Comparison of ENCODE assay signal across 8 cellular contexts in the genomic region with DNA sequence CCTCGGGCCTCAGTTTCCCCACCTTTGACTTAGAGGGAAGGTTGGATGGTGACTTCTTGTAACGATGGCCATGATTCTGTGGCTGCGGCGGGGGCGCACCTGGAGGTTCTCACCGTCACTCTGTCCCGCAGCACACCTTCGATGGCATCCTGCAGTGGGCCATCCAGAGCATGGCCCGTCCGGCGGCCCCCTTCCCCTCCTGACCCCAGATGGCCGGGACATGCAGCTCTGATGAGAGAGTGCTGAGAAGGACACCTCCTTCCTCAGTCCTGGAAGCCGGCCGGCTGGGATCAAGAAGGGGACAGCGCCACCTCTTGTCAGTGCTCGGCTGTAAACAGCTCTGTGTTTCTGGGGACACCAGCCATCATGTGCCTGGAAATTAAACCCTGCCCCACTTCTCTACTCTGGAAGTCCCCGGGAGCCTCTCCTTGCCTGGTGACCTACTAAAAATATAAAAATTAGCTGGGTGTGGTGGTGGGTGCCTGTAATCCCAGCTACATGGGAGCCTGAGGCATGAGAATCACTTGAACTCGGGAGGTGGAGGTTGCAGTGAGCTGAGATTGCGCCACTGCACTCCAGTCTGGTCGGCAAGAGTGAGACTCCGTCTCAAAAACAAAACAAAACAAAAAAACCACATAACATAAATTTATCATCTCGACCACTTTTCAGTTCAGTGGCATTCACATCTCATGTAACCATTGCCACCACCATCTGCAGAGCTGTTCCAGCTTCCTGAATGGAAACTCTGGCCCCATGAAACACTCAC. TPM values are rescaled to one million over a fixed set of nuclear protein-coding genes. Genes with fewer than 3 reads are reported as not detected.
DNase-seq lines count a peak whose midpoint lies in the region; ATAC-seq and TF ChIP-seq lines count a peak whose summit lies in the region.

No MANE protein-coding gene starts in this region.

- no peak for ATAC-seq in GM21825 (IDR thresholded peaks at IDR 0.05; ENCODE audit: unreplicated experiment)

- DNase-seq in BJ (ENCODE audit: low read depth): no peak
- DNase-seq in HCEC 1CT: peak; percentile 79
- peak; percentile 45 to 88 for DNase-seq in NCI-H526 (lab: John Stamatoyannopoulos, UW)
- peak; percentile 70 to 76 for DNase-seq in activated CD4-positive, alpha-beta T cell treated with anti-CD3 and anti-CD28 coated beads for 4 hours
- DNase-seq in cerebellum (ENCODE audit: low spot score): peak; percentile 85
- peak; percentile 92 for DNase-seq in left kidney (ENCODE audit: low read depth, low spot score)
- peak; percentile 75 for DNase-seq in stimulated activated CD4-positive, alpha-beta T cell treated with anti-CD3 and anti-CD28 coated beads, Interleukin-4, amount 100 ng/mL, for 1 hour

- no peaks in the 10 kb centered on the region for H3K27me3 ChIP-seq in BJ (ENCODE audit: control insufficient read depth, insufficient read depth, low read length)

- H3K4me3 ChIP-seq in BJ (ENCODE audit: low read depth, low read length): no peak overlapping the region

- TF ChIP-seq CTCF in BJ (IDR thresholded peaks at IDR 0.05; ENCODE audit: insufficient read depth, low read depth, low read length): peak; percentile 85

- H3K36me3 ChIP-seq in BJ (ENCODE audit: control insufficient read depth, insufficient read depth, low read length): 0 out of 2 replicates have a peak, but pooled peaks cover 2% of the 10 kb centered on the region

- POLR2A ChIA-PET in BJ (lab: Charles Lee): no interaction called here

- CTCF ChIA-PET in BJ (lab: Yijun Ruan, JAX): interaction anchor here (0.6 to 1.7 kb wide), 13 partner anchors 10 to 495 kb away, joined by 3 to 9 read pairs (median 3); no protein-coding TSS in a partner anchor

RNA-seq across cellular contexts. Expression of a gene that starts 2.1 kb away (rescaled TPM):
- polyA plus RNA-seq in BJ (2011; rRNA removed): 85.9 and 152 TPM in 2 replicates
- 78.9 and 95.6 TPM in 2 replicates for polyA minus RNA-seq in BJ (2011; rRNA and poly(A)+ RNA removed)
- 77.6 TPM for total RNA-seq in cerebellum

RNA-seq across cellular contexts. Expression of a gene that starts 12.0 kb away (rescaled TPM):
- 0.10 and 0.12 TPM in 2 replicates for polyA plus RNA-seq in BJ (2011; rRNA removed)
- polyA minus RNA-seq in BJ (2011; rRNA and poly(A)+ RNA removed): 0.05 TPM in 2 replicates
- total RNA-seq in cerebellum: 0.09 TPM

RNA-seq across cellular contexts. Expression of a gene that starts 36.0 kb away (rescaled TPM):
- polyA plus RNA-seq in BJ (2011; rRNA removed): not detected in 2 replicates
- not detected in 2 replicates for polyA minus RNA-seq in BJ (2011; rRNA and poly(A)+ RNA removed)
- not detected for total RNA-seq in cerebellum

RNA-seq across cellular contexts. Expression of a gene that starts 41.5 kb away (rescaled TPM):
- polyA plus RNA-seq in BJ (2011; rRNA removed): 8.4 and 13.5 TPM in 2 replicates
- polyA minus RNA-seq in BJ (2011; rRNA and poly(A)+ RNA removed): 2.8 TPM in 2 replicates
- total RNA-seq in cerebellum: 9.3 TPM

RNA-seq across cellular contexts. Expression of a gene that starts 55.7 kb away (rescaled TPM):
- not detected in 2 replicates for polyA plus RNA-seq in BJ (2011; rRNA removed)
- not detected in 2 replicates for polyA minus RNA-seq in BJ (2011; rRNA and poly(A)+ RNA removed)
- 4.0 TPM for total RNA-seq in cerebellum
